Comparison of ENCODE assay signal across 1 cellular context in genomic region chr12:67519824-67520433, GRCh38.
TF ChIP-seq lines count a peak whose summit lies in the region.

No MANE protein-coding gene starts in this region.

TF ChIP-seq in WTC11, 78 proteins besides CTCF, POLR2A, EP300 and RAD21 (continued from another document and continues in another):
- TF ChIP-seq SP1 (CRISPR knock-in tag; conservative IDR thresholded peaks at IDR 0.05): peak; percentile 68
- TF ChIP-seq, protein P1, sequence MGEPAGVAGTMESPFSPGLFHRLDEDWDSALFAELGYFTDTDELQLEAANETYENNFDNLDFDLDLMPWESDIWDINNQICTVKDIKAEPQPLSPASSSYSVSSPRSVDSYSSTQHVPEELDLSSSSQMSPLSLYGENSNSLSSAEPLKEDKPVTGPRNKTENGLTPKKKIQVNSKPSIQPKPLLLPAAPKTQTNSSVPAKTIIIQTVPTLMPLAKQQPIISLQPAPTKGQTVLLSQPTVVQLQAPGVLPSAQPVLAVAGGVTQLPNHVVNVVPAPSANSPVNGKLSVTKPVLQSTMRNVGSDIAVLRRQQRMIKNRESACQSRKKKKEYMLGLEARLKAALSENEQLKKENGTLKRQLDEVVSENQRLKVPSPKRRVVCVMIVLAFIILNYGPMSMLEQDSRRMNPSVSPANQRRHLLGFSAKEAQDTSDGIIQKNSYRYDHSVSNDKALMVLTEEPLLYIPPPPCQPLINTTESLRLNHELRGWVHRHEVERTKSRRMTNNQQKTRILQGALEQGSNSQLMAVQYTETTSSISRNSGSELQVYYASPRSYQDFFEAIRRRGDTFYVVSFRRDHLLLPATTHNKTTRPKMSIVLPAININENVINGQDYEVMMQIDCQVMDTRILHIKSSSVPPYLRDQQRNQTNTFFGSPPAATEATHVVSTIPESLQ (CRISPR knock-in tag; IDR thresholded peaks at IDR 0.05): no peak
- no peak for TF ChIP-seq ZNF532 (CRISPR knock-in tag; IDR thresholded peaks at IDR 0.05; ENCODE audit: borderline replicate concordance)
- TF ChIP-seq, protein P2, sequence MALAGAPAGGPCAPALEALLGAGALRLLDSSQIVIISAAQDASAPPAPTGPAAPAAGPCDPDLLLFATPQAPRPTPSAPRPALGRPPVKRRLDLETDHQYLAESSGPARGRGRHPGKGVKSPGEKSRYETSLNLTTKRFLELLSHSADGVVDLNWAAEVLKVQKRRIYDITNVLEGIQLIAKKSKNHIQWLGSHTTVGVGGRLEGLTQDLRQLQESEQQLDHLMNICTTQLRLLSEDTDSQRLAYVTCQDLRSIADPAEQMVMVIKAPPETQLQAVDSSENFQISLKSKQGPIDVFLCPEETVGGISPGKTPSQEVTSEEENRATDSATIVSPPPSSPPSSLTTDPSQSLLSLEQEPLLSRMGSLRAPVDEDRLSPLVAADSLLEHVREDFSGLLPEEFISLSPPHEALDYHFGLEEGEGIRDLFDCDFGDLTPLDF (CRISPR knock-in tag; IDR thresholded peaks at IDR 0.05): no peak
- TF ChIP-seq CDX4 (CRISPR knock-in tag; IDR thresholded peaks at IDR 0.05; ENCODE audit: borderline replicate concordance): no peak
- no peak for TF ChIP-seq IRF2 (CRISPR knock-in tag; IDR thresholded peaks at IDR 0.05; ENCODE audit: borderline replicate concordance, low read depth)
- TF ChIP-seq NFE2L1 (CRISPR knock-in tag; IDR thresholded peaks at IDR 0.05): no peak
- TF ChIP-seq ZNF423 (CRISPR knock-in tag; IDR thresholded peaks at IDR 0.05): peak; percentile 97
- TF ChIP-seq IRF1 (CRISPR knock-in tag; IDR thresholded peaks at IDR 0.05): no peak
- peak; percentile 81 for TF ChIP-seq ZBTB21 (CRISPR knock-in tag; IDR thresholded peaks at IDR 0.05; ENCODE audit: borderline replicate concordance)
- TF ChIP-seq, protein P3, sequence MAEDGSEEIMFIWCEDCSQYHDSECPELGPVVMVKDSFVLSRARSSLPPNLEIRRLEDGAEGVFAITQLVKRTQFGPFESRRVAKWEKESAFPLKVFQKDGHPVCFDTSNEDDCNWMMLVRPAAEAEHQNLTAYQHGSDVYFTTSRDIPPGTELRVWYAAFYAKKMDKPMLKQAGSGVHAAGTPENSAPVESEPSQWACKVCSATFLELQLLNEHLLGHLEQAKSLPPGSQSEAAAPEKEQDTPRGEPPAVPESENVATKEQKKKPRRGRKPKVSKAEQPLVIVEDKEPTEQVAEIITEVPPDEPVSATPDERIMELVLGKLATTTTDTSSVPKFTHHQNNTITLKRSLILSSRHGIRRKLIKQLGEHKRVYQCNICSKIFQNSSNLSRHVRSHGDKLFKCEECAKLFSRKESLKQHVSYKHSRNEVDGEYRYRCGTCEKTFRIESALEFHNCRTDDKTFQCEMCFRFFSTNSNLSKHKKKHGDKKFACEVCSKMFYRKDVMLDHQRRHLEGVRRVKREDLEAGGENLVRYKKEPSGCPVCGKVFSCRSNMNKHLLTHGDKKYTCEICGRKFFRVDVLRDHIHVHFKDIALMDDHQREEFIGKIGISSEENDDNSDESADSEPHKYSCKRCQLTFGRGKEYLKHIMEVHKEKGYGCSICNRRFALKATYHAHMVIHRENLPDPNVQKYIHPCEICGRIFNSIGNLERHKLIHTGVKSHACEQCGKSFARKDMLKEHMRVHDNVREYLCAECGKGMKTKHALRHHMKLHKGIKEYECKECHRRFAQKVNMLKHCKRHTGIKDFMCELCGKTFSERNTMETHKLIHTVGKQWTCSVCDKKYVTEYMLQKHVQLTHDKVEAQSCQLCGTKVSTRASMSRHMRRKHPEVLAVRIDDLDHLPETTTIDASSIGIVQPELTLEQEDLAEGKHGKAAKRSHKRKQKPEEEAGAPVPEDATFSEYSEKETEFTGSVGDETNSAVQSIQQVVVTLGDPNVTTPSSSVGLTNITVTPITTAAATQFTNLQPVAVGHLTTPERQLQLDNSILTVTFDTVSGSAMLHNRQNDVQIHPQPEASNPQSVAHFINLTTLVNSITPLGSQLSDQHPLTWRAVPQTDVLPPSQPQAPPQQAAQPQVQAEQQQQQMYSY (CRISPR knock-in tag; IDR thresholded peaks at IDR 0.05): no peak
- TF ChIP-seq ETV6 (CRISPR knock-in tag; IDR thresholded peaks at IDR 0.05): peak; percentile 64; the same call in 1 of the 2 replicates
- peak; percentile 66; the same call in 1 of the 2 replicates for TF ChIP-seq MAX (CRISPR knock-in tag; IDR thresholded peaks at IDR 0.05)
- no peak for TF ChIP-seq MXD4 (CRISPR knock-in tag; IDR thresholded peaks at IDR 0.05; ENCODE audit: borderline replicate concordance)
- TF ChIP-seq JUN (CRISPR knock-in tag; IDR thresholded peaks at IDR 0.05): no peak
- no peak for TF ChIP-seq FOXJ3 (CRISPR knock-in tag; IDR thresholded peaks at IDR 0.05; ENCODE audit: borderline replicate concordance)
- no peak for TF ChIP-seq NR3C1 (CRISPR knock-in tag; conservative IDR thresholded peaks at IDR 0.05; ENCODE audit: low read depth)
- TF ChIP-seq ATF1 (CRISPR knock-in tag; IDR thresholded peaks at IDR 0.05): no peak
- no peak for TF ChIP-seq ESRRA (CRISPR knock-in tag; IDR thresholded peaks at IDR 0.05; ENCODE audit: borderline replicate concordance)
- TF ChIP-seq ZNF219 (CRISPR knock-in tag; IDR thresholded peaks at IDR 0.05; ENCODE audit: borderline replicate concordance): peak; percentile 60; the same call in 1 of the 2 replicates
- no peak for TF ChIP-seq RELA (CRISPR knock-in tag; IDR thresholded peaks at IDR 0.05; ENCODE audit: borderline replicate concordance)
- TF ChIP-seq, protein P4, sequence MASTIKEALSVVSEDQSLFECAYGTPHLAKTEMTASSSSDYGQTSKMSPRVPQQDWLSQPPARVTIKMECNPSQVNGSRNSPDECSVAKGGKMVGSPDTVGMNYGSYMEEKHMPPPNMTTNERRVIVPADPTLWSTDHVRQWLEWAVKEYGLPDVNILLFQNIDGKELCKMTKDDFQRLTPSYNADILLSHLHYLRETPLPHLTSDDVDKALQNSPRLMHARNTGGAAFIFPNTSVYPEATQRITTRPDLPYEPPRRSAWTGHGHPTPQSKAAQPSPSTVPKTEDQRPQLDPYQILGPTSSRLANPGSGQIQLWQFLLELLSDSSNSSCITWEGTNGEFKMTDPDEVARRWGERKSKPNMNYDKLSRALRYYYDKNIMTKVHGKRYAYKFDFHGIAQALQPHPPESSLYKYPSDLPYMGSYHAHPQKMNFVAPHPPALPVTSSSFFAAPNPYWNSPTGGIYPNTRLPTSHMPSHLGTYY (CRISPR knock-in tag; IDR thresholded peaks at IDR 0.05): no peak
- 0 out of 2 replicates have a peak, but pooled peaks have one; percentile 32 for TF ChIP-seq ZBTB43 (CRISPR knock-in tag; IDR thresholded peaks at IDR 0.05)
- TF ChIP-seq, protein P5, sequence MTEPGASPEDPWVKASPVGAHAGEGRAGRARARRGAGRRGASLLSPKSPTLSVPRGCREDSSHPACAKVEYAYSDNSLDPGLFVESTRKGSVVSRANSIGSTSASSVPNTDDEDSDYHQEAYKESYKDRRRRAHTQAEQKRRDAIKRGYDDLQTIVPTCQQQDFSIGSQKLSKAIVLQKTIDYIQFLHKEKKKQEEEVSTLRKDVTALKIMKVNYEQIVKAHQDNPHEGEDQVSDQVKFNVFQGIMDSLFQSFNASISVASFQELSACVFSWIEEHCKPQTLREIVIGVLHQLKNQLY (CRISPR knock-in tag; IDR thresholded peaks at IDR 0.05): no peak
- TF ChIP-seq ZNF317 (CRISPR knock-in tag; IDR thresholded peaks at IDR 0.05; ENCODE audit: borderline replicate concordance, low read depth): no peak
- TF ChIP-seq MYBL2 (CRISPR knock-in tag; IDR thresholded peaks at IDR 0.05): no peak
- TF ChIP-seq ZNF396 (CRISPR knock-in tag; IDR thresholded peaks at IDR 0.05; ENCODE audit: borderline replicate concordance): no peak
- TF ChIP-seq SMAD3 (CRISPR knock-in tag; IDR thresholded peaks at IDR 0.05; ENCODE audit: borderline replicate concordance): no peak
- TF ChIP-seq OVOL2 (CRISPR knock-in tag; IDR thresholded peaks at IDR 0.05; ENCODE audit: borderline replicate concordance): no peak
- TF ChIP-seq FOXP1 (CRISPR knock-in tag; IDR thresholded peaks at IDR 0.05; ENCODE audit: borderline replicate concordance): no peak
- no peak for TF ChIP-seq PREB (CRISPR knock-in tag; IDR thresholded peaks at IDR 0.05; ENCODE audit: borderline replicate concordance)
- TF ChIP-seq TCF7 (CRISPR knock-in tag; IDR thresholded peaks at IDR 0.05; ENCODE audit: low read depth): no peak
- peak; percentile 50; the same call in 1 of the 2 replicates for TF ChIP-seq ARID4B (CRISPR knock-in tag; IDR thresholded peaks at IDR 0.05; ENCODE audit: borderline replicate concordance)
